In genomic region chr3:194797555-194797954, GRCh38 we compare ENCODE assay signal across 19 cellular contexts.
DNase-seq lines count a peak whose midpoint lies in the region; ATAC-seq and TF ChIP-seq lines count a peak whose summit lies in the region.
"Had no signal": no experiment of that assay in that cellular context is flagged by ENCODE, and none has a peak within 500 bp of the region (broad histone marks: within the 10 kb centered on the region; RNA-seq: fewer than 3 reads in every experiment).

No MANE protein-coding gene starts in this region.

- peaks cover 8% of the 10 kb centered on the region for H3K9me3 ChIP-seq in endodermal cell (ENCODE audit: control insufficient read depth, low read length)
- peaks cover 4% of the 10 kb centered on the region for H3K9me3 ChIP-seq in neural progenitor cell (ENCODE audit: low read depth)
- H3K9me3 ChIP-seq: Caco-2 had no signal

- H3K27me3 Mint-ChIP-seq in endodermal cell (ENCODE audit: insufficient read depth) (peaks cover 5% of the 10 kb centered on the region), neural progenitor cell (ENCODE audit: insufficient read depth, low read depth) (peaks cover 23% of the 10 kb centered on the region)
- H3K27me3 Mint-ChIP-seq: CD4-positive, alpha-beta T cell had no signal

- H3K4me1 Mint-ChIP-seq in endodermal cell (peaks cover 10% of the 10 kb centered on the region), neural progenitor cell (peaks cover 38% of the 10 kb centered on the region)
- H3K4me1 Mint-ChIP-seq: B cell had no signal

- H3K36me3 Mint-ChIP-seq in endodermal cell (ENCODE audit: low read depth) (no peaks in the 10 kb centered on the region), neural progenitor cell (no peaks in the 10 kb centered on the region)
- H3K36me3 Mint-ChIP-seq: CD8-positive, alpha-beta T cell had no signal

- DNase-seq in activated CD8-positive, alpha-beta memory T cell treated with anti-CD3 and anti-CD28 coated beads, Interleukin-2, amount 50 U/mL, for 48 hours: peak; percentile 39
- DNase-seq in activated CD8-positive, alpha-beta memory T cell treated with anti-CD3 and anti-CD28 coated beads, Interleukin-2, amount 50 U/mL, for 4 hours: no peak
- DNase-seq in endodermal cell (peak; percentile 28), neural progenitor cell (ENCODE audit: low spot score) (no peak), UCSD-AML1 (lab: John Stamatoyannopoulos, UW; ENCODE audit: unreplicated experiment) (no peak)
- DNase-seq: AML-193; Caco-2; Calu3; CD4-positive, alpha-beta T cell; CD8-positive, alpha-beta T cell; DMS79 treated with DMSO at 0.1 percent for 48 hours; GF-D8 had no signal

- TF ChIP-seq CTCF in endodermal cell (conservative IDR thresholded peaks at IDR 0.05) (no peak), neural progenitor cell (IDR thresholded peaks at IDR 0.05) (no peak)

- H3K9me3 Mint-ChIP-seq in endodermal cell (peaks cover 6% of the 10 kb centered on the region), neural progenitor cell (peaks cover 21% of the 10 kb centered on the region)

- ATAC-seq in HG03159 (IDR thresholded peaks at IDR 0.05; ENCODE audit: unreplicated experiment): no peak
- no peak for ATAC-seq in HG03521 (IDR thresholded peaks at IDR 0.05; ENCODE audit: unreplicated experiment)
- ATAC-seq: A549; CD8-positive, alpha-beta T cell had no signal

- H3K4me3 ChIP-seq in endodermal cell (ENCODE audit: low read length) (no peak overlapping the region), neural progenitor cell (no peak overlapping the region)
- H3K4me3 ChIP-seq: A549; BLaER1 treated with 17β-estradiol and CSF1 and Interleukin-3, amounts not matched to agents 10 nM and 100 nM had no signal

- H3K9ac ChIP-seq in endodermal cell (ENCODE audit: extremely low read depth, low read length, poor library complexity, severe bottlenecking): no peak overlapping the region
- H3K9ac ChIP-seq in neural progenitor cell: no peak overlapping the region
- H3K9ac ChIP-seq: BLaER1 treated with 17β-estradiol and CSF1 and Interleukin-3, amounts not matched to agents 10 nM and 100 nM had no signal

- H3K4me3 Mint-ChIP-seq in endodermal cell (no peak overlapping the region), neural progenitor cell (no peak overlapping the region)
- H3K4me3 Mint-ChIP-seq: B cell; CD4-positive, alpha-beta T cell; CD8-positive, alpha-beta T cell had no signal

- H2AFZ ChIP-seq in neural progenitor cell (replicated peaks): peak overlapping the region; percentile 59

- 91% methylated on average over 4 of the region's 4 CpGs; no CpG with 5 or more reads in 1 of the 2 experiments for WGBS in endodermal cell (ENCODE audit: insufficient coverage in 1 of 2, insufficient read length in 1 of 2), 2 experiments

- H3K4me2 ChIP-seq in neural progenitor cell: no peak overlapping the region
- H3K4me2 ChIP-seq: A549; BLaER1 treated with 17β-estradiol and CSF1 and Interleukin-3, amounts not matched to agents 10 nM and 100 nM had no signal

- peaks cover 28% of the 10 kb centered on the region for H3F3A ChIP-seq in neural progenitor cell (ENCODE audit: low read depth)

- no peaks in the 10 kb centered on the region for H3K36me3 ChIP-seq in endodermal cell (ENCODE audit: control insufficient read depth, insufficient read depth, low read length)
- no peaks in the 10 kb centered on the region for H3K36me3 ChIP-seq in neural progenitor cell
- H3K36me3 ChIP-seq: BLaER1 treated with 17β-estradiol and CSF1 and Interleukin-3, amounts not matched to agents 10 nM and 100 nM had no signal

- H3K27ac Mint-ChIP-seq in endodermal cell: no peak overlapping the region
- H3K27ac Mint-ChIP-seq in neural progenitor cell: no peak overlapping the region
- H3K27ac Mint-ChIP-seq: B cell; CD4-positive, alpha-beta T cell; CD8-positive, alpha-beta T cell had no signal

- no peaks in the 10 kb centered on the region for H4K20me1 ChIP-seq in neural progenitor cell (ENCODE audit: low read depth)
- H4K20me1 ChIP-seq: BLaER1 treated with 17β-estradiol and CSF1 and Interleukin-3, amounts not matched to agents 10 nM and 100 nM had no signal

- H3K79me2 ChIP-seq in neural progenitor cell (ENCODE audit: low read depth): no peaks in the 10 kb centered on the region

- H3K27me3 ChIP-seq in endodermal cell (ENCODE audit: control insufficient read depth, insufficient read depth, low read length, poor library complexity, severe bottlenecking): no peaks in the 10 kb centered on the region
- H3K27me3 ChIP-seq in neural progenitor cell: no peaks in the 10 kb centered on the region
- H3K27me3 ChIP-seq: BLaER1 treated with 17β-estradiol and CSF1 and Interleukin-3, amounts not matched to agents 10 nM and 100 nM had no signal

- peaks cover 3% of the 10 kb centered on the region for H3K4me1 ChIP-seq in endodermal cell (ENCODE audit: control insufficient read depth, insufficient read depth, low read length)
- H3K4me1 ChIP-seq in neural progenitor cell: peaks cover 30% of the 10 kb centered on the region
- H3K4me1 ChIP-seq: A549; BLaER1 treated with 17β-estradiol and CSF1 and Interleukin-3, amounts not matched to agents 10 nM and 100 nM; Caco-2 had no signal

- H3K27ac ChIP-seq in endodermal cell (ENCODE audit: low read depth, low read length) (no peak overlapping the region), neural progenitor cell (no peak overlapping the region)
- H3K27ac ChIP-seq: 22Rv1; A549; BLaER1 treated with 17β-estradiol and CSF1 and Interleukin-3, amounts not matched to agents 10 nM and 100 nM; C4-2B had no signal

Comparison
In these comparisons a context has a peak if more than half of its experiments do, and no peak if none do; other contexts are left out.
1. DNase-seq: peak in activated CD8-positive, alpha-beta memory T cell treated with anti-CD3 and anti-CD28 coated beads, Interleukin-2, amount 50 U/mL, for 48 hours (single experiment) and endodermal cell (single experiment); none in activated CD8-positive, alpha-beta memory T cell treated with anti-CD3 and anti-CD28 coated beads, Interleukin-2, amount 50 U/mL, for 4 hours (single experiment), neural progenitor cell (single experiment) and UCSD-AML1 (single experiment).